Comparison of ENCODE assay signal across 20 cellular contexts in genomic region chr6:73042892-73043291, GRCh38.
"Had no signal": no experiment of that assay in that cellular context is flagged by ENCODE, and none has a peak within 500 bp of the region (broad histone marks: within the 10 kb centered on the region; RNA-seq: fewer than 3 reads in every experiment).

No MANE protein-coding gene starts in this region.

- H3K4me1 Mint-ChIP-seq: naive B cell had no signal

- H3K27me3 ChIP-seq: esophagus muscularis mucosa, hepatocyte, sigmoid colon, tibial artery, upper lobe of left lung, uterus had no signal

- DNase-seq: effector memory CD4-positive, alpha-beta T cell; foreskin melanocyte; head of caudate nucleus; mesendoderm; naive B cell; occipital lobe; psoas muscle; sigmoid colon; small intestine; stimulated activated CD4-positive, alpha-beta T cell treated with anti-CD3 and anti-CD28 coated beads, Interleukin-12 subunit alpha, Interleukin-12 subunit beta, amount 100 ng/mL, for 4 hours; stimulated activated naive CD4-positive, alpha-beta T cell; tibial artery; upper lobe of left lung; uterus had no signal

- H3K4me2 ChIP-seq: hepatocyte had no signal

- H3K36me3 ChIP-seq: esophagus muscularis mucosa, sigmoid colon, tibial artery, upper lobe of left lung, uterus had no signal

- H3K79me2 ChIP-seq: hepatocyte, parathyroid adenoma had no signal

- FAIRE-seq: endometrium, small intestine had no signal

- H3K4me3 ChIP-seq: esophagus muscularis mucosa, hepatocyte, psoas muscle, sigmoid colon, tibial artery, upper lobe of left lung, uterus had no signal

- H3K9ac ChIP-seq: parathyroid adenoma had no signal

- H3K4me1 ChIP-seq: parathyroid adenoma, sigmoid colon, upper lobe of left lung, uterus had no signal

- H3K4me3 Mint-ChIP-seq: naive B cell, nephron had no signal

- H3K27ac Mint-ChIP-seq: naive B cell had no signal

- H3K9me3 ChIP-seq: upper lobe of left lung, uterus had no signal

- H3K27me3 Mint-ChIP-seq: naive B cell had no signal

- H2AFZ ChIP-seq: hepatocyte, parathyroid adenoma had no signal

- H3K27ac ChIP-seq: epithelial cell of prostate, esophagus muscularis mucosa, hepatocyte, parathyroid adenoma, psoas muscle, sigmoid colon, upper lobe of left lung, uterus had no signal
